17 cellular contexts compared by ENCODE assay signal in genomic region chr6:133806358-133806757, GRCh38.
DNase-seq lines count a peak whose midpoint lies in the region; ATAC-seq and TF ChIP-seq lines count a peak whose summit lies in the region.
"Had no signal": no experiment of that assay in that cellular context is flagged by ENCODE, and none has a peak within 500 bp of the region (broad histone marks: within the 10 kb centered on the region; RNA-seq: fewer than 3 reads in every experiment).

No MANE protein-coding gene starts in this region.

- no peak for TF ChIP-seq POLR2A in right lobe of liver (IDR thresholded peaks at IDR 0.05)
- TF ChIP-seq POLR2A in tibial nerve (IDR thresholded peaks at IDR 0.05), result no peak

- no peak for TF ChIP-seq EP300 in tibial nerve (IDR thresholded peaks at IDR 0.05)

- H3K27ac ChIP-seq in BLaER1 treated with 17β-estradiol and CSF1 and Interleukin-3, amounts not matched to agents 10 nM and 100 nM, result no peak overlapping the region; a peak in 1 of 22 replicates
- H3K27ac ChIP-seq in right lobe of liver (peak overlapping the region; percentile 53 to 87 (median 70)), tibial nerve (no peak overlapping the region)
- H3K27ac ChIP-seq: adrenal gland, cardiac muscle cell, dorsolateral prefrontal cortex, SJSA1 had no signal

- TF ChIP-seq CTCF in fibroblast of mammary gland (conservative IDR thresholded peaks at IDR 0.05; ENCODE audit: control insufficient read depth, insufficient read depth, low read depth, low read length) (no peak), right lobe of liver (IDR thresholded peaks at IDR 0.05) (no peak), tibial nerve (IDR thresholded peaks at IDR 0.05) (no peak)

- no peak overlapping the region for H3K9ac ChIP-seq in BLaER1 treated with 17β-estradiol and CSF1 and Interleukin-3, amounts not matched to agents 10 nM and 100 nM

- DNase-seq in LHCN-M2 (ENCODE audit: low read depth) (peak; percentile 33), fibroblast of mammary gland (ENCODE audit: low read depth) (peak; percentile 80), right lobe of liver (no peak), tibial nerve (ENCODE audit: low spot score in 2 of 2) (no peak), D341Med (ENCODE audit: low spot score) (no peak), DMS 273 treated with DMSO at 0.1 percent for 48 hours (lab: John Stamatoyannopoulos, UW) (no peak)
- DNase-seq: ACHN; activated T-cell treated with anti-CD3 and anti-CD28 coated beads, Interleukin-2, amount 50 U/mL, for 24 hours; adrenal gland; dorsolateral prefrontal cortex; H9; NCI-H1105; NCI-H2029 treated with DMSO at 0.1 percent for 48 hours had no signal

- no peak overlapping the region for H3K4me3 ChIP-seq in BLaER1 treated with 17β-estradiol and CSF1 and Interleukin-3, amounts not matched to agents 10 nM and 100 nM
- H3K4me3 ChIP-seq in fibroblast of mammary gland (ENCODE audit: control insufficient read depth, low read depth, low read length) (no peak overlapping the region), right lobe of liver (no peak overlapping the region), tibial nerve (no peak overlapping the region)
- H3K4me3 ChIP-seq: adrenal gland, cardiac muscle cell, dorsolateral prefrontal cortex, SJSA1 had no signal

- H4K20me1 ChIP-seq in BLaER1 treated with 17β-estradiol and CSF1 and Interleukin-3, amounts not matched to agents 10 nM and 100 nM, result no peaks in the 10 kb centered on the region

- WGBS in right lobe of liver (ENCODE audit: insufficient coverage, low coverage, low lambda C conversion rate, missing lambda C conversion rate), result 89% methylated on average over 1 of the region's 1 CpG
- WGBS in tibial nerve, 2 donors, result 54 to 59% methylated on average over 1 of the region's 1 CpG

- H3K4me1 ChIP-seq in BLaER1 treated with 17β-estradiol and CSF1 and Interleukin-3, amounts not matched to agents 10 nM and 100 nM, result peaks cover 0 to 16% (median 11%) of the 10 kb centered on the region in 10 experiments; a peak in 16 of 20 replicates
- peaks cover 0 to 13% (median 0%) of the 10 kb centered on the region in 4 donors for H3K4me1 ChIP-seq in right lobe of liver
- H3K4me1 ChIP-seq in tibial nerve, result no peaks in the 10 kb centered on the region
- H3K4me1 ChIP-seq: adrenal gland, SJSA1 had no signal

- H3K9me3 ChIP-seq in BLaER1 treated with 17β-estradiol and CSF1 and Interleukin-3, amounts not matched to agents 10 nM and 100 nM (replicated peaks in 1 of 11), result peaks cover 0 to 10% (median 0%) of the 10 kb centered on the region in 11 experiments; a peak in 1 of 22 replicates
- H3K9me3 ChIP-seq in right lobe of liver, result no peaks in the 10 kb centered on the region
- H3K9me3 ChIP-seq in tibial nerve, result no peaks in the 10 kb centered on the region
- H3K9me3 ChIP-seq: adrenal gland, SJSA1 had no signal

- peak in 3 of 4 donors; percentile 29 to 63 (median 46) for ATAC-seq in right lobe of liver
- ATAC-seq in GM18907 (IDR thresholded peaks at IDR 0.05; ENCODE audit: unreplicated experiment), result no peak

- no peaks in the 10 kb centered on the region for H3K36me3 ChIP-seq in BLaER1 treated with 17β-estradiol and CSF1 and Interleukin-3, amounts not matched to agents 10 nM and 100 nM
- H3K36me3 ChIP-seq in right lobe of liver, result no peaks in the 10 kb centered on the region
- no peaks in the 10 kb centered on the region for H3K36me3 ChIP-seq in tibial nerve
- H3K36me3 ChIP-seq: adrenal gland, cardiac muscle cell, SJSA1 had no signal

- H3K27me3 ChIP-seq in BLaER1 treated with 17β-estradiol and CSF1 and Interleukin-3, amounts not matched to agents 10 nM and 100 nM, result no peaks in the 10 kb centered on the region; a peak in 1 of 22 replicates
- H3K27me3 ChIP-seq in right lobe of liver (no peaks in the 10 kb centered on the region), tibial nerve (no peaks in the 10 kb centered on the region)
- H3K27me3 ChIP-seq: adrenal gland, SJSA1 had no signal

- intact Hi-C loops in right lobe of liver (cut with DNase I), result no loop called here

- peak overlapping the region in 9 of 11 experiments; percentile 22 to 61 (median 35); a peak in 15 of 22 replicates for H3K4me2 ChIP-seq in BLaER1 treated with 17β-estradiol and CSF1 and Interleukin-3, amounts not matched to agents 10 nM and 100 nM

Comparison
In these comparisons a context has a peak if more than half of its experiments do, and no peak if none do; other contexts are left out.
1. H3K27ac ChIP-seq: peak in right lobe of liver (3 of 3); none in BLaER1 treated with 17β-estradiol and CSF1 and Interleukin-3, amounts not matched to agents 10 nM and 100 nM (0 of 11) and tibial nerve (0 of 4).
2. DNase-seq: peak in LHCN-M2 (single experiment) and fibroblast of mammary gland (single experiment); none in right lobe of liver (0 of 3), tibial nerve (0 of 2), D341Med (single experiment) and DMS 273 treated with DMSO at 0.1 percent for 48 hours (single experiment).